8 cellular contexts compared by ENCODE assay signal in the genomic region with DNA sequence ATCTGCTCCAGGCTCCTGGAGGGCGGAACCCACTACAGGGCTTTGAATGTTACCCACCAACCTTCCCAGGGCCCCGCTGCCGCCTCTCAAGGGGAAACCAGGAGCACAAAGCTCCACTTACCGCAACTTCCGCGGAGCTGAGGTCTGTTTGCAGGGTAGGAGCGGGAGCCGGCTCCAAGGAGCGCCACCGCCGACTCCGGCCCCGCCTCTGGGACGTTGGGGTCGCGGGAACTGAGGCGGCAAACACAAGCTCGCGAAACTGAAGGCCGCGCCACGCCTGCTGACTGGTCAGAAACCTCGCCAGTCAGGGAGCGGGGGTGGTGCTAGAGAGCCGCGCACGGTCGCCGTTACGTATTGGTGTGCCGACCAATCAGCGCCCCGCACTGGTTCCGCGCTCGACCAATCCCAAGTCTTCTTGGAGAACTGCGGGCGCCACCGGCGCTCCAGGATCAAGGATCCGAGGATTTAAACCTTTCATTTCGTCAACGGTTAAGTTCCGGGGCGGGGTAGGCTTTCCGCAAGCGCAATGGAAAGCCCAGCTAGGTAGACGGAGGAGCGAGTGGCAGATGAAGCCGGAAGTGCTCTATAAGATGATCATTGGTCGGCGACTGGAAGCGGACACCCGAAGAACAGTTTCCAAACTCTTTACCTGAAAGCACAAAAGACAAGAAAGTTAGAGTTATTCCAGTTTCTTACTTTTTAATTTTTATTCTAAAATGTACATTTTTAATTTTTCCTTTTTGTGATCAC. TPM values are rescaled to one million over a fixed set of nuclear protein-coding genes. Genes with fewer than 3 reads are reported as not detected.
DNase-seq lines count a peak whose midpoint lies in the region; TF ChIP-seq lines count a peak whose summit lies in the region.

A gene (minus strand): TSS at position 233 of the 750 bp plus-strand sequence. CDS start 3,828 bp downstream, outside the sequence.

- no peak for TF ChIP-seq CTCF in MM.1S (IDR thresholded peaks at IDR 0.05; ENCODE audit: low read length)
- no peak for TF ChIP-seq CTCF in fibroblast of villous mesenchyme (IDR thresholded peaks at IDR 0.05; ENCODE audit: insufficient read depth, low read depth, low read length)
- peak; percentile 53 for TF ChIP-seq CTCF in neural cell (IDR thresholded peaks at IDR 0.05; ENCODE audit: poor library complexity, severe bottlenecking)
- TF ChIP-seq CTCF in stomach (IDR thresholded peaks at IDR 0.05), result no peak

- H3K9me2 ChIP-seq in MM.1S (replicated peaks; ENCODE audit: insufficient read depth, low read length) (no peaks in the 10 kb centered on the region), neural cell (ENCODE audit: insufficient read depth, low read length) (no peaks in the 10 kb centered on the region)

- WGBS in stomach, 5 donors, result 0 to 1% (median 0%) methylated on average over 50 to 54 of the region's 54 CpGs

- peaks cover 10% of the 10 kb centered on the region for H3K36me3 ChIP-seq in ES-I3 (ENCODE audit: insufficient read depth, low read length)
- H3K36me3 ChIP-seq in HAP-1 (replicated peaks), result peaks cover 22% of the 10 kb centered on the region
- H3K36me3 ChIP-seq in MM.1S (replicated peaks; ENCODE audit: insufficient read depth, low read length), result no peaks in the 10 kb centered on the region
- no peaks in the 10 kb centered on the region for H3K36me3 ChIP-seq in neural cell (ENCODE audit: insufficient read depth, low read length)
- H3K36me3 ChIP-seq in stomach, result peaks cover 0 to 8% (median 0%) of the 10 kb centered on the region in 4 donors

- H4K20me1 ChIP-seq in MM.1S (ENCODE audit: insufficient read depth, low read length) (no peaks in the 10 kb centered on the region), neural cell (ENCODE audit: insufficient read depth) (no peaks in the 10 kb centered on the region)

- H3K9me3 ChIP-seq in ES-I3 (ENCODE audit: control insufficient read depth, insufficient read depth, low read length) (no peaks in the 10 kb centered on the region), HAP-1 (no peaks in the 10 kb centered on the region), MM.1S (replicated peaks; ENCODE audit: insufficient read depth, low read length) (no peaks in the 10 kb centered on the region), neural cell (ENCODE audit: low read length) (no peaks in the 10 kb centered on the region), stomach (no peaks in the 10 kb centered on the region)

- no peak for TF ChIP-seq RAD21 in neural cell (conservative IDR thresholded peaks at IDR 0.05)

- H3K4me1 ChIP-seq in ES-I3 (ENCODE audit: insufficient read depth, low read length) (no peaks in the 10 kb centered on the region), HAP-1 (peaks cover 5% of the 10 kb centered on the region), MM.1S (ENCODE audit: low read length) (peaks cover 7% of the 10 kb centered on the region; the same call in 1 of the 2 replicates), stomach (peaks cover 0 to 23% (median 15%) of the 10 kb centered on the region in 4 donors)

- peaks cover 9% of the 10 kb centered on the region for H3F3A ChIP-seq in MM.1S (ENCODE audit: insufficient read depth, low read length)
- H3F3A ChIP-seq in neural cell (ENCODE audit: insufficient read depth, low read length, poor library complexity, severe bottlenecking), result no peaks in the 10 kb centered on the region

- in situ Hi-C loops in HAP-1 (cut with MboI; ENCODE audit: low sequenced_read_pairs), result no loop called here

- peak within 1 kb of the TSS; percentile 91 for H3K9ac ChIP-seq in ES-I3 (ENCODE audit: low read depth, low read length)
- H3K9ac ChIP-seq in MM.1S (ENCODE audit: low read length), result peak within 1 kb of the TSS; percentile 83
- peak within 1 kb of the TSS; percentile 28 for H3K9ac ChIP-seq in neural cell (ENCODE audit: low read length)

- H3K27ac ChIP-seq in MM.1S (ENCODE audit: low read length), result peak within 1 kb of the TSS; percentile 79
- peak within 1 kb of the TSS; percentile 49 for H3K27ac ChIP-seq in neural cell (ENCODE audit: low read length)
- peak within 1 kb of the TSS; percentile 79 to 89 (median 86) for H3K27ac ChIP-seq in stomach

- intact Hi-C loops in stomach (cut with DNase I; ENCODE audit: low total_unique reads), result no loop called here

- H3K27me3 ChIP-seq in HAP-1 (ENCODE audit: low read depth), result no peaks in the 10 kb centered on the region
- no peaks in the 10 kb centered on the region for H3K27me3 ChIP-seq in MM.1S (replicated peaks; ENCODE audit: insufficient read depth, low read length)
- H3K27me3 ChIP-seq in neural cell (ENCODE audit: insufficient read depth, low read depth, low read length), result no peaks in the 10 kb centered on the region
- no peaks in the 10 kb centered on the region for H3K27me3 ChIP-seq in stomach

- H3K79me2 ChIP-seq in MM.1S (ENCODE audit: low read length) (peaks cover 49% of the 10 kb centered on the region), neural cell (replicated peaks; ENCODE audit: insufficient read depth, low read length) (peaks cover 10% of the 10 kb centered on the region)

- peak in 2 of 4 donors; percentile 38 to 39 for TF ChIP-seq POLR2A in stomach (IDR thresholded peaks at IDR 0.05)

- H2AFZ ChIP-seq in MM.1S (ENCODE audit: low read length) (peak within 1 kb of the TSS; percentile 95), neural cell (ENCODE audit: low read depth, low read length) (peak within 1 kb of the TSS; percentile 59)

- H3K4me3 ChIP-seq in HAP-1 (peak within 1 kb of the TSS; percentile 85), MM.1S (ENCODE audit: low read length) (peak within 1 kb of the TSS; percentile 97), fibroblast of villous mesenchyme (ENCODE audit: low read depth, low read length) (peak within 1 kb of the TSS; percentile 98), neural cell (ENCODE audit: low read length) (peak within 1 kb of the TSS; percentile 77), stomach (peak within 1 kb of the TSS; percentile 64 to 83 (median 73))

- H3K4me2 ChIP-seq in MM.1S (ENCODE audit: low read depth, low read length), result peak within 1 kb of the TSS; percentile 78
- H3K4me2 ChIP-seq in neural cell (ENCODE audit: low read length), result peak within 1 kb of the TSS; percentile 91

- no peak for TF ChIP-seq EP300 in neural cell (conservative IDR thresholded peaks at IDR 0.05; ENCODE audit: poor library complexity, severe bottlenecking)
- no peak for TF ChIP-seq EP300 in stomach (IDR thresholded peaks at IDR 0.05)

- peak; percentile 99 for DNase-seq in HAP-1 (ENCODE audit: low spot score in 2 of 2)
- peak; percentile 99 for DNase-seq in MM.1S
- peak; percentile 96 for DNase-seq in SIG-M5 (lab: John Stamatoyannopoulos, UW)
- DNase-seq in activated gamma-delta T cell (lab: John Stamatoyannopoulos, UW), result peak; percentile 91
- peak; percentile 100 for DNase-seq in fibroblast of villous mesenchyme (ENCODE audit: low read depth)
- DNase-seq in stomach, result peak; percentile 99

TF ChIP-seq in neural cell, 6 proteins besides CTCF, POLR2A, EP300 and RAD21:
- TF ChIP-seq SMC3 (conservative IDR thresholded peaks at IDR 0.05; ENCODE audit: poor library complexity) (peak; percentile 42), POLR2AphosphoS5 (IDR thresholded peaks at IDR 0.05) (peak; percentile 64), TAF1 (IDR thresholded peaks at IDR 0.05; ENCODE audit: low read depth) (no peak), MXI1 (conservative IDR thresholded peaks at IDR 0.05; ENCODE audit: poor library complexity, severe bottlenecking) (peak; percentile 98)
- TF ChIP-seq, protein P1, sequence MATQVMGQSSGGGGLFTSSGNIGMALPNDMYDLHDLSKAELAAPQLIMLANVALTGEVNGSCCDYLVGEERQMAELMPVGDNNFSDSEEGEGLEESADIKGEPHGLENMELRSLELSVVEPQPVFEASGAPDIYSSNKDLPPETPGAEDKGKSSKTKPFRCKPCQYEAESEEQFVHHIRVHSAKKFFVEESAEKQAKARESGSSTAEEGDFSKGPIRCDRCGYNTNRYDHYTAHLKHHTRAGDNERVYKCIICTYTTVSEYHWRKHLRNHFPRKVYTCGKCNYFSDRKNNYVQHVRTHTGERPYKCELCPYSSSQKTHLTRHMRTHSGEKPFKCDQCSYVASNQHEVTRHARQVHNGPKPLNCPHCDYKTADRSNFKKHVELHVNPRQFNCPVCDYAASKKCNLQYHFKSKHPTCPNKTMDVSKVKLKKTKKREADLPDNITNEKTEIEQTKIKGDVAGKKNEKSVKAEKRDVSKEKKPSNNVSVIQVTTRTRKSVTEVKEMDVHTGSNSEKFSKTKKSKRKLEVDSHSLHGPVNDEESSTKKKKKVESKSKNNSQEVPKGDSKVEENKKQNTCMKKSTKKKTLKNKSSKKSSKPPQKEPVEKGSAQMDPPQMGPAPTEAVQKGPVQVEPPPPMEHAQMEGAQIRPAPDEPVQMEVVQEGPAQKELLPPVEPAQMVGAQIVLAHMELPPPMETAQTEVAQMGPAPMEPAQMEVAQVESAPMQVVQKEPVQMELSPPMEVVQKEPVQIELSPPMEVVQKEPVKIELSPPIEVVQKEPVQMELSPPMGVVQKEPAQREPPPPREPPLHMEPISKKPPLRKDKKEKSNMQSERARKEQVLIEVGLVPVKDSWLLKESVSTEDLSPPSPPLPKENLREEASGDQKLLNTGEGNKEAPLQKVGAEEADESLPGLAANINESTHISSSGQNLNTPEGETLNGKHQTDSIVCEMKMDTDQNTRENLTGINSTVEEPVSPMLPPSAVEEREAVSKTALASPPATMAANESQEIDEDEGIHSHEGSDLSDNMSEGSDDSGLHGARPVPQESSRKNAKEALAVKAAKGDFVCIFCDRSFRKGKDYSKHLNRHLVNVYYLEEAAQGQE (IDR thresholded peaks at IDR 0.05; ENCODE audit: borderline replicate concordance), result no peak
TF ChIP-seq in neural cell: peak in this region for 3.

RNA-seq across cellular contexts. Expression of the gene that starts here (rescaled TPM):
- total RNA-seq in fibroblast of villous mesenchyme, result 13.2 and 21.2 TPM in 2 replicates
- polyA plus RNA-seq in neural cell, result 0.53 and 1.5 TPM in 2 replicates
- polyA minus RNA-seq in neural cell, result 4.6 and 5.2 TPM in 2 replicates
- total RNA-seq in stomach, result 10 to 100 TPM in 2 of 5 donors, 1 to 10 TPM in 2, under 1 TPM in 1; 0.87 to 44.9 (median 7.2) TPM
- 1 to 10 TPM in 1 of 3 donors, under 1 TPM in 2; 0.61 to 1.4 (median 1.00) TPM for polyA plus RNA-seq in stomach

Comparison
In these comparisons a context has a peak if more than half of its experiments do, and no peak if none do; other contexts are left out.
1. Peak in every context shown above with its lines: DNase-seq, H3K4me3 ChIP-seq and H3K27ac ChIP-seq.
2. H3K9ac ChIP-seq: peak in every context shown above with its lines; median percentile 91 in ES-I3; 83 in MM.1S; 28 in neural cell.